In genomic region chr7:95684037-95684436, GRCh38 we compare ENCODE assay signal across 1 cellular context.
TF ChIP-seq lines count a peak whose summit lies in the region.

No MANE protein-coding gene starts in this region.

TF ChIP-seq in HCT116, 20 proteins besides CTCF, POLR2A, EP300 and RAD21 (continued from another document):
- no peak for TF ChIP-seq REST (IDR thresholded peaks at IDR 0.05; ENCODE audit: low read depth)
